22 cellular contexts compared by ENCODE assay signal in genomic region chr21:20308586-20308985, GRCh38.
"Had no signal": no experiment of that assay in that cellular context is flagged by ENCODE, and none has a peak within 500 bp of the region (broad histone marks: within the 10 kb centered on the region; RNA-seq: fewer than 3 reads in every experiment).

No MANE protein-coding gene starts in this region.

- H3K4me1 Mint-ChIP-seq: memory B cell, neural progenitor cell had no signal

- H3K9me3 Mint-ChIP-seq: mesothelial cell of epicardium, neural progenitor cell had no signal

- H3K4me3 ChIP-seq: hepatocyte, left ventricle myocardium inferior, lower lobe of right lung, neural progenitor cell, ovary, suprapubic skin, tibial artery, upper lobe of left lung, uterus had no signal

- DNase-seq: effector CD8-positive, alpha-beta T cell; foreskin melanocyte; head of caudate nucleus; kidney; left cardiac atrium; left ventricle myocardium inferior; lower lobe of right lung; nucleus accumbens; ovary; right cardiac atrium; small intestine; stimulated activated CD4-positive, alpha-beta T cell treated with anti-CD3 and anti-CD28 coated beads, Interleukin-12 subunit alpha, Interleukin-12 subunit beta, amount 100 ng/mL, for 4 hours; stimulated activated naive CD4-positive, alpha-beta T cell treated with Interleukin-2 at 50 U/mL for 16 hours; tibial artery; upper lobe of left lung; uterus had no signal

- H3K27ac Mint-ChIP-seq: memory B cell; mesothelial cell of epicardium; natural killer cell treated with Interleukin-12 subunit alpha and Interleukin-12 subunit beta and Interleukin-15 and Interleukin-18, amount 100 ng/mL, for 72 hours; neural progenitor cell had no signal

- H3K36me3 Mint-ChIP-seq: memory B cell; mesothelial cell of epicardium; natural killer cell treated with Interleukin-12 subunit alpha and Interleukin-12 subunit beta and Interleukin-15 and Interleukin-18, amount 100 ng/mL, for 72 hours; neural progenitor cell had no signal

- ATAC-seq: left cardiac atrium; lower lobe of right lung; natural killer cell treated with Interleukin-12 subunit alpha and Interleukin-12 subunit beta and Interleukin-15 and Interleukin-18, amount 100 ng/mL, for 72 hours; right cardiac atrium had no signal

- H3K4me3 Mint-ChIP-seq: memory B cell; mesothelial cell of epicardium; natural killer cell treated with Interleukin-12 subunit alpha and Interleukin-12 subunit beta and Interleukin-15 and Interleukin-18, amount 100 ng/mL, for 72 hours; neural progenitor cell had no signal

- H3K27me3 Mint-ChIP-seq: memory B cell; natural killer cell treated with Interleukin-12 subunit alpha and Interleukin-12 subunit beta and Interleukin-15 and Interleukin-18, amount 100 ng/mL, for 72 hours had no signal
